ENCODE assay signal across 1 cellular context in genomic region chr11:41175304-41175972, GRCh38.
TF ChIP-seq lines count a peak whose summit lies in the region.

No MANE protein-coding gene starts in this region.

TF ChIP-seq in GM12878, 131 proteins besides CTCF, POLR2A, EP300 and RAD21:
- TF ChIP-seq, protein P1, sequence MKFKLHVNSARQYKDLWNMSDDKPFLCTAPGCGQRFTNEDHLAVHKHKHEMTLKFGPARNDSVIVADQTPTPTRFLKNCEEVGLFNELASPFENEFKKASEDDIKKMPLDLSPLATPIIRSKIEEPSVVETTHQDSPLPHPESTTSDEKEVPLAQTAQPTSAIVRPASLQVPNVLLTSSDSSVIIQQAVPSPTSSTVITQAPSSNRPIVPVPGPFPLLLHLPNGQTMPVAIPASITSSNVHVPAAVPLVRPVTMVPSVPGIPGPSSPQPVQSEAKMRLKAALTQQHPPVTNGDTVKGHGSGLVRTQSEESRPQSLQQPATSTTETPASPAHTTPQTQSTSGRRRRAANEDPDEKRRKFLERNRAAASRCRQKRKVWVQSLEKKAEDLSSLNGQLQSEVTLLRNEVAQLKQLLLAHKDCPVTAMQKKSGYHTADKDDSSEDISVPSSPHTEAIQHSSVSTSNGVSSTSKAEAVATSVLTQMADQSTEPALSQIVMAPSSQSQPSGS (IDR thresholded peaks at IDR 0.05; ENCODE audit: low read length) = no peak
- no peak for TF ChIP-seq SMAD1 (IDR thresholded peaks at IDR 0.05; ENCODE audit: low read depth, partially characterized antibody)
- TF ChIP-seq HDGF (IDR thresholded peaks at IDR 0.05) = no peak
